In genomic region chr3:112745567-112746248, GRCh38 we compare ENCODE assay signal across 12 cellular contexts.
"Had no signal": no experiment of that assay in that cellular context is flagged by ENCODE, and none has a peak within 500 bp of the region (broad histone marks: within the 10 kb centered on the region; RNA-seq: fewer than 3 reads in every experiment).

No MANE protein-coding gene starts in this region.

- H3K4me3 Mint-ChIP-seq: naive thymus-derived CD4-positive, alpha-beta T cell had no signal

- H3K9me3 ChIP-seq: pancreas, sigmoid colon, spleen, tibial artery had no signal

- H3K4me1 ChIP-seq: pancreas, tibial artery had no signal

- H3K4me3 ChIP-seq: cardiac muscle cell, pancreas, sigmoid colon, spleen, tibial artery had no signal

- H3K27ac ChIP-seq: cardiac muscle cell, pancreas, spleen, tibial artery, VCaP had no signal

- H3K36me3 ChIP-seq: cardiac muscle cell, pancreas, sigmoid colon, spleen, tibial artery had no signal

- H3K9me3 Mint-ChIP-seq: activated T-helper 2 cell treated with anti-CD3 and anti-CD28 coated beads, Interferon-gamma antibody, Interleukin-2, Interleukin-4, amounts not matched to agents 10 μg/mL and 5 μg/mL and 100 μg/mL, durations not matched to agents 14 hours and 24 hours and 36 hours had no signal

- H3K27me3 ChIP-seq: cardiac muscle cell, pancreas, sigmoid colon, spleen, tibial artery had no signal

- DNase-seq: activated CD4-positive, alpha-beta T cell treated with anti-CD3 and anti-CD28 coated beads for 4 hours; activated naive CD4-positive, alpha-beta T cell treated with anti-CD3 and anti-CD28 coated beads, Interleukin-2, amount 50 U/mL, for 16 hours; naive thymus-derived CD4-positive, alpha-beta T cell; pancreas; sigmoid colon; spleen; stimulated activated CD4-positive, alpha-beta T cell treated with anti-CD3 and anti-CD28 coated beads, Interleukin-1b, Interleukin-23, amount 100 ng/mL, for 48 hours; tibial artery had no signal

- H3K27ac Mint-ChIP-seq: activated T-helper 2 cell treated with anti-CD3 and anti-CD28 coated beads, Interferon-gamma antibody, Interleukin-2, Interleukin-4, amounts not matched to agents 10 μg/mL and 5 μg/mL and 100 μg/mL, durations not matched to agents 14 hours and 24 hours and 36 hours had no signal

- ATAC-seq: left lobe of liver, pancreas had no signal
